ENCODE assay signal across 11 cellular contexts in genomic region chr19:43437289-43437688, GRCh38. TPM values are rescaled to one million over a fixed set of nuclear protein-coding genes. Genes with fewer than 3 reads are reported as not detected.
DNase-seq lines count a peak whose midpoint lies in the region; ATAC-seq, FAIRE-seq and TF ChIP-seq lines count a peak whose summit lies in the region.
"Not testable (repeated sequence)": the region's sequence is repeated elsewhere in the genome, so short reads cannot be mapped to it uniquely, and the experiment has no call there.
"Had no signal": no experiment of that assay in that cellular context is flagged by ENCODE, and none has a peak within 500 bp of the region (broad histone marks: within the 10 kb centered on the region; RNA-seq: fewer than 3 reads in every experiment).

No MANE protein-coding gene starts in this region.

- H3K4me3 Mint-ChIP-seq in CD4-positive, alpha-beta T cell: peak overlapping the region; percentile 84
- not testable (repeated sequence) for H3K4me3 Mint-ChIP-seq in activated CD4-positive, alpha-beta T cell treated with anti-CD3 and anti-CD28 coated beads for 36 hours; activated naive CD4-positive, alpha-beta T cell treated with anti-CD3 and anti-CD28 coated beads for 36 hours; dendritic cell treated with granulocyte-macrophage colony-stimulating factor and Interleukin-4, amounts not matched to agents 40 ng/mL and 50 ng/mL, for 4 days; natural killer cell treated with Interleukin-12 subunit alpha and Interleukin-12 subunit beta and Interleukin-15 and Interleukin-18, amount 100 ng/mL, for 72 hours

- peaks cover 70% of the 10 kb centered on the region for H3K4me1 Mint-ChIP-seq in CD4-positive, alpha-beta T cell (ENCODE audit: low read depth)
- H3K4me1 Mint-ChIP-seq in activated CD4-positive, alpha-beta T cell treated with anti-CD3 and anti-CD28 coated beads for 36 hours: peaks cover 45% of the 10 kb centered on the region
- H3K4me1 Mint-ChIP-seq in activated naive CD4-positive, alpha-beta T cell treated with anti-CD3 and anti-CD28 coated beads for 36 hours (ENCODE audit: low read depth): peaks cover 34% of the 10 kb centered on the region
- H3K4me1 Mint-ChIP-seq in dendritic cell treated with granulocyte-macrophage colony-stimulating factor and Interleukin-4, amounts not matched to agents 40 ng/mL and 50 ng/mL, for 4 days (ENCODE audit: low read depth): peaks cover 32% of the 10 kb centered on the region
- peaks cover 27 to 34% of the 10 kb centered on the region in 2 donors for H3K4me1 Mint-ChIP-seq in natural killer cell treated with Interleukin-12 subunit alpha and Interleukin-12 subunit beta and Interleukin-15 and Interleukin-18, amount 100 ng/mL, for 72 hours (ENCODE audit: low read depth in 2 of 2)

- not testable (repeated sequence) for ATAC-seq in CD4-positive, alpha-beta T cell (ENCODE audit: poor library complexity); activated CD4-positive, alpha-beta T cell treated with anti-CD3 and anti-CD28 coated beads for 36 hours; HepG2; natural killer cell treated with Interleukin-12 subunit alpha and Interleukin-12 subunit beta and Interleukin-15 and Interleukin-18, amount 100 ng/mL, for 72 hours

- not testable (repeated sequence) for H4K20me1 ChIP-seq in HepG2 (ENCODE audit: insufficient read depth, low read length)

- in situ Hi-C loops in HepG2 (cut with HindIII; ENCODE audit: extremely low pct_ligation_motif_present, low pct_unique_long_range_greater_than_20kb): not testable (repeated sequence)

- BruUV-seq in HepG2 (replicated peaks; lab: Mats Ljungman, UMichigan): not testable (repeated sequence)

- H3K27me3 Mint-ChIP-seq in CD4-positive, alpha-beta T cell; activated CD4-positive, alpha-beta T cell treated with anti-CD3 and anti-CD28 coated beads for 36 hours; activated naive CD4-positive, alpha-beta T cell treated with anti-CD3 and anti-CD28 coated beads for 36 hours (ENCODE audit: low read depth); dendritic cell treated with granulocyte-macrophage colony-stimulating factor and Interleukin-4, amounts not matched to agents 40 ng/mL and 50 ng/mL, for 4 days; natural killer cell treated with Interleukin-12 subunit alpha and Interleukin-12 subunit beta and Interleukin-15 and Interleukin-18, amount 100 ng/mL, for 72 hours: not testable (repeated sequence)

- not testable (repeated sequence) for H3K27me3 ChIP-seq in CD4-positive, alpha-beta T cell (ENCODE audit: control insufficient read depth, insufficient read depth, low read length); HepG2 (ENCODE audit: control insufficient read depth in 1 of 2, insufficient read depth in 2 of 2, low read length in 2 of 2)

- DNase-seq in CD4-positive, alpha-beta T cell: peak in 3 of 10 experiments; percentile 15 to 67 (median 36)
- not testable (repeated sequence) for DNase-seq in RWPE1 (ENCODE audit: low spot score); HepG2 (ENCODE audit: low spot score); natural killer cell treated with Interleukin-12 subunit alpha and Interleukin-12 subunit beta and Interleukin-15 and Interleukin-18, amount 100 ng/mL, for 72 hours (ENCODE audit: low spot score)
- DNase-seq in activated CD4-positive, alpha-beta T cell treated with anti-CD3 and anti-CD28 coated beads for 36 hours: peak; percentile 40
- DNase-seq in activated naive CD4-positive, alpha-beta T cell treated with anti-CD3 and anti-CD28 coated beads for 36 hours: peak; percentile 19

- not testable (repeated sequence) for H3K27ac ChIP-seq in CD4-positive, alpha-beta T cell (ENCODE audit: low read depth, low read length); HepG2 (ENCODE audit: extremely low read length, insufficient read depth, low read length)
- peak overlapping the region; percentile 83 for H3K27ac ChIP-seq in RWPE1

- CTCF ChIA-PET in CD4-positive, alpha-beta T cell (lab: Charles Lee): interaction anchor here (1.0 to 4.2 kb wide), 3 partner anchors 10 to 158 kb away, joined by 3 to 25 read pairs (median 5); no protein-coding TSS in a partner anchor
- CTCF ChIA-PET in RWPE1 (lab: Yijun Ruan, JAX); HepG2 (lab: Yijun Ruan, JAX; ENCODE audit: low intra/inter-chr PET ratio, low total read pairs): not testable (repeated sequence)
- CTCF ChIA-PET in activated CD4-positive, alpha-beta T cell treated with anti-CD3 and anti-CD28 coated beads for 36 hours (lab: Charles Lee): interaction anchor here (3.5 to 9.7 kb wide), 2 partner anchors 10 to 83 kb away, joined by 24 to 82 read pairs; no protein-coding TSS in a partner anchor
- CTCF ChIA-PET in activated naive CD4-positive, alpha-beta T cell treated with anti-CD3 and anti-CD28 coated beads for 36 hours (lab: Charles Lee): interaction anchor here (1.0 to 4.9 kb wide), 2 partner anchors 10 to 83 kb away, joined by 3 to 38 read pairs; no protein-coding TSS in a partner anchor

- H3K9me3 Mint-ChIP-seq in CD4-positive, alpha-beta T cell; activated CD4-positive, alpha-beta T cell treated with anti-CD3 and anti-CD28 coated beads for 36 hours (ENCODE audit: low read depth); activated naive CD4-positive, alpha-beta T cell treated with anti-CD3 and anti-CD28 coated beads for 36 hours; dendritic cell treated with granulocyte-macrophage colony-stimulating factor and Interleukin-4, amounts not matched to agents 40 ng/mL and 50 ng/mL, for 4 days; natural killer cell treated with Interleukin-12 subunit alpha and Interleukin-12 subunit beta and Interleukin-15 and Interleukin-18, amount 100 ng/mL, for 72 hours: not testable (repeated sequence)

- not testable (repeated sequence) for TF ChIP-seq CTCF in CD4-positive, alpha-beta T cell (IDR thresholded peaks at IDR 0.05); RWPE1 (conservative IDR thresholded peaks at IDR 0.05; ENCODE audit: low read depth); HepG2 (CRISPR knock-in tag; IDR thresholded peaks at IDR 0.05)

- H3K36me3 ChIP-seq in HepG2 (replicated peaks in 1 of 2; ENCODE audit: control insufficient read depth in 1 of 2, insufficient read depth in 2 of 2, low read length in 2 of 2): not testable (repeated sequence)

- H3K79me2 ChIP-seq in HepG2 (ENCODE audit: insufficient read depth, low read length): not testable (repeated sequence)

- not testable (repeated sequence) for FAIRE-seq in HepG2 (lab: Jason Lieb, UNC)

- POLR2A ChIA-PET in CD4-positive, alpha-beta T cell (lab: Charles Lee); activated CD4-positive, alpha-beta T cell treated with anti-CD3 and anti-CD28 coated beads for 36 hours (lab: Charles Lee); HepG2 (lab: Yijun Ruan, JAX): not testable (repeated sequence)
- POLR2A ChIA-PET in RWPE1 (lab: Yijun Ruan, JAX; ENCODE audit: low non-redundant PET): interaction anchor here (0.6 kb wide), 1 partner anchor 76 kb away, joined by 4 read pairs; no protein-coding TSS in a partner anchor

- not testable (repeated sequence) for H3K4me2 ChIP-seq in HepG2 (ENCODE audit: low read depth, low read length)

- intact Hi-C loops in CD4-positive, alpha-beta T cell (cut with DNase I, micrococcal nuclease): loop anchor here in 1 of 2 experiments (10.0 kb wide), 1 partner anchor 368 kb away; the partner anchor contains the start of gene LYPD5
- intact Hi-C loops in activated CD4-positive, alpha-beta T cell treated with anti-CD3 and anti-CD28 coated beads for 36 hours (cut with DNase I, micrococcal nuclease): loop anchor here in 1 of 2 experiments (10.0 kb wide), 1 partner anchor 348 kb away; the partner anchor contains the start of gene KCNN4
- intact Hi-C loops in activated naive CD4-positive, alpha-beta T cell treated with anti-CD3 and anti-CD28 coated beads for 36 hours (cut with micrococcal nuclease); dendritic cell treated with granulocyte-macrophage colony-stimulating factor and Interleukin-4, amounts not matched to agents 40 ng/mL and 50 ng/mL, for 4 days (cut with micrococcal nuclease); HepG2 (cut with micrococcal nuclease; ENCODE audit: unreplicated experiment): not testable (repeated sequence)

- peak overlapping the region; percentile 96 for H3K27ac Mint-ChIP-seq in CD4-positive, alpha-beta T cell
- peak overlapping the region; percentile 47 for H3K27ac Mint-ChIP-seq in activated CD4-positive, alpha-beta T cell treated with anti-CD3 and anti-CD28 coated beads for 36 hours
- not testable (repeated sequence) for H3K27ac Mint-ChIP-seq in activated naive CD4-positive, alpha-beta T cell treated with anti-CD3 and anti-CD28 coated beads for 36 hours
- peak overlapping the region; percentile 86 for H3K27ac Mint-ChIP-seq in dendritic cell treated with granulocyte-macrophage colony-stimulating factor and Interleukin-4, amounts not matched to agents 40 ng/mL and 50 ng/mL, for 4 days
- H3K27ac Mint-ChIP-seq in natural killer cell treated with Interleukin-12 subunit alpha and Interleukin-12 subunit beta and Interleukin-15 and Interleukin-18, amount 100 ng/mL, for 72 hours: peak overlapping the region; percentile 29 to 56

- not testable (repeated sequence) for H2AFZ ChIP-seq in HepG2 (ENCODE audit: low read length)

- H3K9me3 ChIP-seq in CD4-positive, alpha-beta T cell (ENCODE audit: control insufficient read depth, low read length); HepG2 (ENCODE audit: low read length): not testable (repeated sequence)

- not testable (repeated sequence) for H3K4me3 ChIP-seq in HepG2 (replicated peaks in 1 of 3; ENCODE audit: insufficient read depth in 1 of 3, low read depth in 2 of 3, low read length in 3 of 3)

- TF ChIP-seq EP300 in HepG2 (IDR thresholded peaks at IDR 0.05; ENCODE audit: low read depth in 2 of 2, low read length in 2 of 2); HepG2 (CRISPR knock-in tag; IDR thresholded peaks at IDR 0.05; ENCODE audit: borderline replicate concordance): not testable (repeated sequence)

- not testable (repeated sequence) for H3K4me1 ChIP-seq in HepG2 (ENCODE audit: insufficient read depth, low read length)

- H3K9ac ChIP-seq in HepG2 (ENCODE audit: insufficient read depth, low read depth, low read length): not testable (repeated sequence)

- TF ChIP-seq RAD21 in HepG2 (CRISPR knock-in tag; IDR thresholded peaks at IDR 0.05): not testable (repeated sequence)

- H3K36me3 Mint-ChIP-seq in CD4-positive, alpha-beta T cell (ENCODE audit: low read depth); activated CD4-positive, alpha-beta T cell treated with anti-CD3 and anti-CD28 coated beads for 36 hours (ENCODE audit: low read depth); activated naive CD4-positive, alpha-beta T cell treated with anti-CD3 and anti-CD28 coated beads for 36 hours (ENCODE audit: low read depth); dendritic cell treated with granulocyte-macrophage colony-stimulating factor and Interleukin-4, amounts not matched to agents 40 ng/mL and 50 ng/mL, for 4 days (ENCODE audit: low read depth); natural killer cell treated with Interleukin-12 subunit alpha and Interleukin-12 subunit beta and Interleukin-15 and Interleukin-18, amount 100 ng/mL, for 72 hours: not testable (repeated sequence)

- TF ChIP-seq POLR2A in HepG2 (IDR thresholded peaks at IDR 0.05; ENCODE audit: insufficient read depth in 1 of 2, low read depth in 2 of 2, low read length in 2 of 2): not testable (repeated sequence)

- 60% methylated on average over 11 of the region's 11 CpGs for WGBS in HepG2 (ENCODE audit: low lambda C conversion rate)

RNA-seq across cellular contexts. Expression of gene TEX101, which starts 22.6 kb away (rescaled TPM):
- total RNA-seq in CD4-positive, alpha-beta T cell: not detected
- not detected for total RNA-seq in activated CD4-positive, alpha-beta T cell treated with anti-CD3 and anti-CD28 coated beads for 36 hours
- not detected for total RNA-seq in activated naive CD4-positive, alpha-beta T cell treated with anti-CD3 and anti-CD28 coated beads for 36 hours
- total RNA-seq in HepG2 (2016; rRNA removed; fragmentation: Illumina TruSeq; extraction: Trizol): not detected in 2 replicates
- not detected in 2 replicates for total RNA-seq in HepG2 (2016; cell fraction: cytosol; rRNA removed; fragmentation: Illumina TruSeq; extraction: Trizol; ENCODE audit: low read depth)
- not detected in 2 replicates for total RNA-seq in HepG2 (2016; cell fraction: insoluble cytoplasmic fraction; rRNA removed; fragmentation: Illumina TruSeq; extraction: Trizol)
- not detected in 2 replicates for total RNA-seq in HepG2 (2016; cell fraction: membrane; rRNA removed; fragmentation: Illumina TruSeq; extraction: Trizol)
- total RNA-seq in HepG2 (2016; cell fraction: nucleus; rRNA removed; fragmentation: Illumina TruSeq; extraction: Trizol): not detected in 2 replicates
- polyA plus RNA-seq in HepG2 (2011; rRNA removed): not detected in 2 replicates
- not detected in 2 replicates for polyA plus RNA-seq in HepG2 (2011; cell fraction: cytosol; rRNA removed)
- not detected in 2 replicates for polyA plus RNA-seq in HepG2 (2011; cell fraction: nucleus; rRNA removed)
- not detected in 2 replicates for polyA plus RNA-seq in HepG2 (2012)
- not detected in 2 replicates for polyA plus RNA-seq in HepG2 (2016; cell fraction: cytosol; fragmentation: Illumina TruSeq; extraction: Trizol; ENCODE audit: low read depth)
- not detected in 2 replicates for polyA plus RNA-seq in HepG2 (2016; cell fraction: insoluble cytoplasmic fraction; fragmentation: Illumina TruSeq; extraction: Trizol; ENCODE audit: low read depth)
- not detected in 2 replicates for polyA plus RNA-seq in HepG2 (2016; cell fraction: membrane; fragmentation: Illumina TruSeq; extraction: Trizol; ENCODE audit: low read depth)
- polyA plus RNA-seq in HepG2 (2016; cell fraction: nucleus; fragmentation: Illumina TruSeq; extraction: Trizol; ENCODE audit: insufficient read depth, low read depth): not detected in 2 replicates
- not detected in 2 replicates for polyA minus RNA-seq in HepG2 (2011; rRNA and poly(A)+ RNA removed; ENCODE audit: low replicate concordance)
- polyA minus RNA-seq in HepG2 (2011; cell fraction: cytosol; rRNA and poly(A)+ RNA removed): not detected in 2 replicates
- not detected in 2 replicates for polyA minus RNA-seq in HepG2 (2011; cell fraction: nucleus; rRNA and poly(A)+ RNA removed)
- not detected for total RNA-seq in natural killer cell treated with Interleukin-12 subunit alpha and Interleukin-12 subunit beta and Interleukin-15 and Interleukin-18, amount 100 ng/mL, for 72 hours
- total RNA-seq: Caco-2, H7, NCI-H460 had no signal
- polyA plus RNA-seq: A549 had no signal

RNA-seq across cellular contexts. Expression of gene LYPD3, which starts 28.1 kb away (rescaled TPM):
- 10 to 100 TPM; 35.6 to 37.3 TPM for total RNA-seq in CD4-positive, alpha-beta T cell
- total RNA-seq in activated CD4-positive, alpha-beta T cell treated with anti-CD3 and anti-CD28 coated beads for 36 hours: 1 to 10 TPM; 2.1 to 3.1 TPM
- 1 to 10 TPM; 1.5 to 1.6 TPM for total RNA-seq in activated naive CD4-positive, alpha-beta T cell treated with anti-CD3 and anti-CD28 coated beads for 36 hours
- total RNA-seq in HepG2 (2016; rRNA removed; fragmentation: Illumina TruSeq; extraction: Trizol): 0.15 and 0.51 TPM in 2 replicates
- total RNA-seq in HepG2 (2016; cell fraction: cytosol; rRNA removed; fragmentation: Illumina TruSeq; extraction: Trizol; ENCODE audit: low read depth): 0.20 TPM in 1 of 2 replicates, not detected in the other
- 0.24 and 0.35 TPM in 2 replicates for total RNA-seq in HepG2 (2016; cell fraction: insoluble cytoplasmic fraction; rRNA removed; fragmentation: Illumina TruSeq; extraction: Trizol)
- total RNA-seq in HepG2 (2016; cell fraction: membrane; rRNA removed; fragmentation: Illumina TruSeq; extraction: Trizol): 0.25 and 0.38 TPM in 2 replicates
- total RNA-seq in HepG2 (2016; cell fraction: nucleus; rRNA removed; fragmentation: Illumina TruSeq; extraction: Trizol): 0.28 and 1.0 TPM in 2 replicates
- polyA plus RNA-seq in HepG2 (2011; rRNA removed): 1.5 and 2.6 TPM in 2 replicates
- 1.6 and 2.4 TPM in 2 replicates for polyA plus RNA-seq in HepG2 (2011; cell fraction: cytosol; rRNA removed)
- 2.4 and 2.8 TPM in 2 replicates for polyA plus RNA-seq in HepG2 (2011; cell fraction: nucleus; rRNA removed)
- 1.6 and 1.9 TPM in 2 replicates for polyA plus RNA-seq in HepG2 (2012)
- 0.33 and 0.83 TPM in 2 replicates for polyA plus RNA-seq in HepG2 (2016; cell fraction: cytosol; fragmentation: Illumina TruSeq; extraction: Trizol; ENCODE audit: low read depth)
- 0.90 and 1.0 TPM in 2 replicates for polyA plus RNA-seq in HepG2 (2016; cell fraction: insoluble cytoplasmic fraction; fragmentation: Illumina TruSeq; extraction: Trizol; ENCODE audit: low read depth)
- polyA plus RNA-seq in HepG2 (2016; cell fraction: membrane; fragmentation: Illumina TruSeq; extraction: Trizol; ENCODE audit: low read depth): 0.80 and 1.0 TPM in 2 replicates
- polyA plus RNA-seq in HepG2 (2016; cell fraction: nucleus; fragmentation: Illumina TruSeq; extraction: Trizol; ENCODE audit: insufficient read depth, low read depth): 1.1 and 1.2 TPM in 2 replicates
- polyA minus RNA-seq in HepG2 (2011; rRNA and poly(A)+ RNA removed; ENCODE audit: low replicate concordance): 2.5 and 11.3 TPM in 2 replicates
- polyA minus RNA-seq in HepG2 (2011; cell fraction: cytosol; rRNA and poly(A)+ RNA removed): 0.69 and 0.70 TPM in 2 replicates
- 0.77 and 0.99 TPM in 2 replicates for polyA minus RNA-seq in HepG2 (2011; cell fraction: nucleus; rRNA and poly(A)+ RNA removed)
- not detected for total RNA-seq in natural killer cell treated with Interleukin-12 subunit alpha and Interleukin-12 subunit beta and Interleukin-15 and Interleukin-18, amount 100 ng/mL, for 72 hours
- total RNA-seq: H7 had no signal

Comparison
In these comparisons a context has a peak if more than half of its experiments do, and no peak if none do; other contexts are left out.
1. RNA of gene LYPD3, which starts 28.1 kb away (total RNA-seq): 35.6 to 37.3 TPM in CD4-positive, alpha-beta T cell; 2.1 to 3.1 TPM in activated CD4-positive, alpha-beta T cell treated with anti-CD3 and anti-CD28 coated beads for 36 hours, 1.5 to 1.6 TPM in activated naive CD4-positive, alpha-beta T cell treated with anti-CD3 and anti-CD28 coated beads for 36 hours, 0.15 to 1.0 TPM in HepG2 and not detected in natural killer cell treated with Interleukin-12 subunit alpha and Interleukin-12 subunit beta and Interleukin-15 and Interleukin-18, amount 100 ng/mL, for 72 hours; every median in the first group is over 4 times any median in the second.